8 cellular contexts compared by ENCODE assay signal in the genomic region with DNA sequence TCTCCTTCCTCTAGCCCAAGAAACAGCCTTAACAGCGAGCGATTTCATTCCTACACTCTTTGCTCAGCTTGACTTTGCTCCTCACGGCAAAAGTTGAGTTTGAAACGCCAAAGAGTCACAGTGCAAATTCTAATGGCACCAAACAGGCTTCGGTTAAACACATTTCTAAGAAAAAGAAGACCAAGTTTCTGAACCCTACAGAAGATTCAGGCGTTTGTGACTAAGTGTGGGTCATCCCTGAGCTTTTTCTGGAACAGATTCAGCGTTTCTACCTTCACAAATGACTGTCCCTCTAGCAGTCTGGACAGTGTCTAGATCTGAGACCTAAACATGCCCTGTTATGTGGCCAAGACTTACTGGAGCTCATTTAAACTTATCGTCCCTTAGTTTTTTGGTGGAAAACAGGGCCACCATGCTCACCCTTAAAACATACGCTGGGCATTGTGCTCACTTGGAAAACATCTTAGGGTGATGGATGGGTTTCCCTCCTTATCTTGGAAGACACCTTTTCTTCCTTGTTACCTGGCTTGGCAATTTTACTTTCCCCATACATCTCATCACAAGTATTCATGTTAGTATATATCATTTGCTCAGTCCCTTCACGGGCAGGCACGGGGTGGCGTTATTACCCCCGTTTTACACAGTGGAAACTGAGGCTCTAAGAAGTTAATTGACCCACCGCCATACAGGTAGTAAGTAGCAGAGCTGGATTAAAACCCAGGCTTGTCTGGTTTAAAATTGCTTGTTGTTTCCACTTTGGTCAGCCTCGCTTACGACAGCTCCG. TPM values are rescaled to one million over a fixed set of nuclear protein-coding genes. Genes with fewer than 3 reads are reported as not detected.
DNase-seq lines count a peak whose midpoint lies in the region; ATAC-seq, FAIRE-seq and TF ChIP-seq lines count a peak whose summit lies in the region.

No MANE protein-coding gene starts in this region.

- no peak overlapping the region for H3K27ac ChIP-seq in iPS-20b (ENCODE audit: low read length)

- H3K9me3 Mint-ChIP-seq in T-helper 1 cell treated with Interleukin-12 subunit alpha and Interleukin-12 subunit beta and Interleukin-4 antibody, amounts not matched to agents 30 μg/mL and 1 μg/mL, for 36 hours = no peaks in the 10 kb centered on the region
- no peaks in the 10 kb centered on the region for H3K9me3 Mint-ChIP-seq in activated naive CD8-positive, alpha-beta T cell treated with anti-CD3 and anti-CD28 coated beads, Interleukin-2, amount 50 U/mL, for 24 hours
- no peaks in the 10 kb centered on the region for H3K9me3 Mint-ChIP-seq in stimulated activated memory B cell treated with anti-CD40 and anti-IgM and Interleukin-4, amounts not matched to agents 10 μg/mL and 1 μg/mL and 100 μg/mL, for 72 hours

- H3K4me1 ChIP-seq in iPS-20b (ENCODE audit: insufficient read depth, low read length) = peaks cover 16% of the 10 kb centered on the region; the same call in 1 of the 2 replicates

- H3K27ac Mint-ChIP-seq in T-helper 1 cell treated with Interleukin-12 subunit alpha and Interleukin-12 subunit beta and Interleukin-4 antibody, amounts not matched to agents 30 μg/mL and 1 μg/mL, for 36 hours = peak overlapping the region; percentile 57
- H3K27ac Mint-ChIP-seq in activated naive CD8-positive, alpha-beta T cell treated with anti-CD3 and anti-CD28 coated beads, Interleukin-2, amount 50 U/mL, for 24 hours = peak overlapping the region; percentile 53
- peak overlapping the region; percentile 85 for H3K27ac Mint-ChIP-seq in stimulated activated memory B cell treated with anti-CD40 and anti-IgM and Interleukin-4, amounts not matched to agents 10 μg/mL and 1 μg/mL and 100 μg/mL, for 72 hours

- FAIRE-seq in D721Med (lab: Jason Lieb, UNC) = no peak

- DNase-seq in T-helper 1 cell (no peak), occipital lobe (lab: John Stamatoyannopoulos, UW) (no peak), D721Med (ENCODE audit: insufficient read length, low spot score) (no peak)
- no peak for DNase-seq in activated naive CD8-positive, alpha-beta T cell treated with anti-CD3 and anti-CD28 coated beads, Interleukin-2, amount 50 U/mL, for 24 hours

- no peak for ATAC-seq in activated naive CD8-positive, alpha-beta T cell treated with anti-CD3 and anti-CD28 coated beads, Interleukin-2, amount 50 U/mL, for 24 hours
- ATAC-seq in stimulated activated memory B cell treated with anti-CD40 and anti-IgM and Interleukin-4, amounts not matched to agents 10 μg/mL and 1 μg/mL and 100 μg/mL, for 72 hours = no peak
- ATAC-seq in HG03565 (IDR thresholded peaks at IDR 0.05; ENCODE audit: unreplicated experiment) = no peak

- H3K4me1 Mint-ChIP-seq in T-helper 1 cell treated with Interleukin-12 subunit alpha and Interleukin-12 subunit beta and Interleukin-4 antibody, amounts not matched to agents 30 μg/mL and 1 μg/mL, for 36 hours (ENCODE audit: low read depth) = peaks cover 26% of the 10 kb centered on the region
- peaks cover 28% of the 10 kb centered on the region for H3K4me1 Mint-ChIP-seq in activated naive CD8-positive, alpha-beta T cell treated with anti-CD3 and anti-CD28 coated beads, Interleukin-2, amount 50 U/mL, for 24 hours
- H3K4me1 Mint-ChIP-seq in stimulated activated memory B cell treated with anti-CD40 and anti-IgM and Interleukin-4, amounts not matched to agents 10 μg/mL and 1 μg/mL and 100 μg/mL, for 72 hours = peaks cover 35% of the 10 kb centered on the region

- H3K36me3 ChIP-seq in iPS-20b (ENCODE audit: insufficient read depth, low read depth, low read length) = 0 out of 2 replicates have a peak, but pooled peaks cover 6% of the 10 kb centered on the region

- peak overlapping the region; percentile 87 for H3K9ac ChIP-seq in iPS-20b (ENCODE audit: low read depth, low read length)

- peak overlapping the region; percentile 81 for H3K4me3 Mint-ChIP-seq in T-helper 1 cell treated with Interleukin-12 subunit alpha and Interleukin-12 subunit beta and Interleukin-4 antibody, amounts not matched to agents 30 μg/mL and 1 μg/mL, for 36 hours
- H3K4me3 Mint-ChIP-seq in activated naive CD8-positive, alpha-beta T cell treated with anti-CD3 and anti-CD28 coated beads, Interleukin-2, amount 50 U/mL, for 24 hours = peak overlapping the region; percentile 81
- peak overlapping the region; percentile 91 for H3K4me3 Mint-ChIP-seq in stimulated activated memory B cell treated with anti-CD40 and anti-IgM and Interleukin-4, amounts not matched to agents 10 μg/mL and 1 μg/mL and 100 μg/mL, for 72 hours

- peaks cover 42% of the 10 kb centered on the region for H3K27me3 Mint-ChIP-seq in T-helper 1 cell treated with Interleukin-12 subunit alpha and Interleukin-12 subunit beta and Interleukin-4 antibody, amounts not matched to agents 30 μg/mL and 1 μg/mL, for 36 hours (ENCODE audit: low read depth)
- peaks cover 30% of the 10 kb centered on the region for H3K27me3 Mint-ChIP-seq in activated naive CD8-positive, alpha-beta T cell treated with anti-CD3 and anti-CD28 coated beads, Interleukin-2, amount 50 U/mL, for 24 hours
- H3K27me3 Mint-ChIP-seq in stimulated activated memory B cell treated with anti-CD40 and anti-IgM and Interleukin-4, amounts not matched to agents 10 μg/mL and 1 μg/mL and 100 μg/mL, for 72 hours = no peaks in the 10 kb centered on the region

- H3K27me3 ChIP-seq in iPS-20b (ENCODE audit: insufficient read depth, low read length) = peaks cover 12% of the 10 kb centered on the region

- TF ChIP-seq CTCF in D721Med (IDR thresholded peaks at IDR 0.05; ENCODE audit: insufficient read depth, missing control alignments) = no peak

- peak overlapping the region; percentile 88 for H3K4me3 ChIP-seq in iPS-20b (ENCODE audit: low read length)

- H3K9me3 ChIP-seq in iPS-20b (ENCODE audit: insufficient read depth, low read depth, low read length) = no peaks in the 10 kb centered on the region

- H3K36me3 Mint-ChIP-seq in T-helper 1 cell treated with Interleukin-12 subunit alpha and Interleukin-12 subunit beta and Interleukin-4 antibody, amounts not matched to agents 30 μg/mL and 1 μg/mL, for 36 hours (ENCODE audit: low read depth) = peaks cover 2% of the 10 kb centered on the region
- H3K36me3 Mint-ChIP-seq in activated naive CD8-positive, alpha-beta T cell treated with anti-CD3 and anti-CD28 coated beads, Interleukin-2, amount 50 U/mL, for 24 hours (ENCODE audit: low read depth) = no peaks in the 10 kb centered on the region
- H3K36me3 Mint-ChIP-seq in stimulated activated memory B cell treated with anti-CD40 and anti-IgM and Interleukin-4, amounts not matched to agents 10 μg/mL and 1 μg/mL and 100 μg/mL, for 72 hours = no peaks in the 10 kb centered on the region

RNA-seq across cellular contexts. Expression of gene C1orf198, which starts 1.0 kb away (rescaled TPM):
- 14.5 TPM for total RNA-seq in occipital lobe
